ENCODE assay signal across 24 cellular contexts in the genomic region with DNA sequence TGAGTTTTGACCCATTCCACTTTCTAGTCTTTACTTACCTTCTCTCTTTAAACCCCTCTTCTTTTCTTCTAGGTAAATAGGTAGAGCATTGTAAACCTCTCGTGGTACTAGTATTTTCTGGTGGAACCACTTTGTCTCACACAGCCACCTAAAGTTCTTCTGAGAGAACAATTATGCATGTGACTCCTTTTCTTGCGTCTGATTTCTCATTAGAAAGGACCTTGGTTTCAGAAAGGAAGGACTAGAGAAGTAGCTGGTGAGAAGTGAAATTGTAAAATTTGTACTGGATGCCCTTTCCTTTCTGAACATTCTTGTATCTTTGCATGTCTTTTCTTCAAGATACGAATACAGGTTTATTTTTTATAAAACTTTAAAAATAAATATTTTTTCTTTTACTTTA.
DNase-seq lines count a peak whose midpoint lies in the region; ATAC-seq and TF ChIP-seq lines count a peak whose summit lies in the region.
"Had no signal": no experiment of that assay in that cellular context is flagged by ENCODE, and none has a peak within 500 bp of the region (broad histone marks: within the 10 kb centered on the region; RNA-seq: fewer than 3 reads in every experiment).

No MANE protein-coding gene starts in this region.

- H3K4me3 ChIP-seq in GM12865 (ENCODE audit: low read depth, low read length), result no peak overlapping the region
- H3K4me3 ChIP-seq in Karpas-422 (ENCODE audit: low read length), result no peak overlapping the region
- H3K4me3 ChIP-seq: tibial artery had no signal

- DNase-seq in GM12865 (ENCODE audit: low read depth) (peak; percentile 16), Karpas-422 (peak; percentile 44), HPDE6-E6E7 (ENCODE audit: extremely low spot score) (no peak), GM13976 (ENCODE audit: low spot score) (no peak), germinal center (ENCODE audit: low spot score) (no peak)
- DNase-seq: activated CD4-positive, alpha-beta T cell treated with anti-CD3 and anti-CD28 coated beads, Interleukin-2, amount 50 U/mL, for 4 hours; activated CD8-positive, alpha-beta memory T cell treated with anti-CD3 and anti-CD28 coated beads, Interleukin-2, amount 50 U/mL, for 4 hours; central memory CD4-positive, alpha-beta T cell; GDM1; KBM-7; naive thymus-derived CD8-positive, alpha-beta T cell; NCI-H1694; NCI-H526 treated with DMSO at 0.1 percent for 48 hours; retina; stimulated activated CD4-positive, alpha-beta T cell treated with anti-CD3 and anti-CD28 coated beads, Interleukin-4, amount 100 ng/mL, for 24 hours; tibial artery; WERI-Rb-1 had no signal

- H3K27ac ChIP-seq in Karpas-422 (ENCODE audit: low read length), result no peak overlapping the region
- H3K27ac ChIP-seq: tibial artery, WERI-Rb-1 had no signal

- H3K4me1 ChIP-seq in Karpas-422 (ENCODE audit: low read length), result peaks cover 13% of the 10 kb centered on the region
- H3K4me1 ChIP-seq: tibial artery had no signal

- in situ Hi-C loops in GM13976 (cut with MboI; ENCODE audit: low sequenced_read_pairs, unreplicated experiment), result no loop called here

- H2AFZ ChIP-seq in Karpas-422 (ENCODE audit: low read length), result no peak overlapping the region

- H3K79me2 ChIP-seq in Karpas-422 (ENCODE audit: low read length), result no peaks in the 10 kb centered on the region

- H3K9me3 ChIP-seq in Karpas-422 (ENCODE audit: low read length), result no peaks in the 10 kb centered on the region

- no peak overlapping the region for H3K4me2 ChIP-seq in Karpas-422 (ENCODE audit: low read depth, low read length, poor library complexity, severe bottlenecking)

- no peaks in the 10 kb centered on the region for H3K36me3 ChIP-seq in Karpas-422 (ENCODE audit: insufficient read depth, low read length)
- H3K36me3 ChIP-seq: tibial artery, WERI-Rb-1 had no signal

- H3K9ac ChIP-seq in Karpas-422 (ENCODE audit: low read length), result no peak overlapping the region

- H4K20me1 ChIP-seq in Karpas-422 (ENCODE audit: insufficient read depth, low read depth, low read length), result no peaks in the 10 kb centered on the region

- no peaks in the 10 kb centered on the region for H3K9me2 ChIP-seq in Karpas-422 (replicated peaks; ENCODE audit: insufficient read depth, low read length)

- H3K27me3 ChIP-seq in Karpas-422 (ENCODE audit: low read length), result no peaks in the 10 kb centered on the region
- H3K27me3 ChIP-seq: tibial artery had no signal

- TF ChIP-seq CTCF in GM12865 (IDR thresholded peaks at IDR 0.05; ENCODE audit: insufficient read depth, low read depth, low read length, missing control alignments), result no peak
- no peak for TF ChIP-seq CTCF in GM13976 (IDR thresholded peaks at IDR 0.05; ENCODE audit: borderline replicate concordance, control extremely low read depth, extremely low read depth, insufficient read depth, missing control alignments)

- ATAC-seq in GM19351 (IDR thresholded peaks at IDR 0.05; ENCODE audit: unreplicated experiment) (peak; percentile 78), GM21786 (IDR thresholded peaks at IDR 0.05; ENCODE audit: unreplicated experiment) (peak; percentile 89), HG02642 (IDR thresholded peaks at IDR 0.05; ENCODE audit: poor library complexity, unreplicated experiment) (no peak)
- ATAC-seq: activated naive CD4-positive, alpha-beta T cell treated with anti-CD3 and anti-CD28 coated beads, Interleukin-2, amount 50 U/mL, for 72 hours; activated T-helper 17 cell treated with anti-CD3 and anti-CD28 coated beads, Interleukin-2, amount 50 U/mL, for 72 hours; HCT116; left lobe of liver; naive thymus-derived CD8-positive, alpha-beta T cell had no signal

Comparison
In these comparisons a context has a peak if more than half of its experiments do, and no peak if none do; other contexts are left out.
1. DNase-seq: peak in GM12865 (single experiment) and Karpas-422 (single experiment); none in HPDE6-E6E7 (single experiment), GM13976 (single experiment) and germinal center (single experiment).